In the genomic region with DNA sequence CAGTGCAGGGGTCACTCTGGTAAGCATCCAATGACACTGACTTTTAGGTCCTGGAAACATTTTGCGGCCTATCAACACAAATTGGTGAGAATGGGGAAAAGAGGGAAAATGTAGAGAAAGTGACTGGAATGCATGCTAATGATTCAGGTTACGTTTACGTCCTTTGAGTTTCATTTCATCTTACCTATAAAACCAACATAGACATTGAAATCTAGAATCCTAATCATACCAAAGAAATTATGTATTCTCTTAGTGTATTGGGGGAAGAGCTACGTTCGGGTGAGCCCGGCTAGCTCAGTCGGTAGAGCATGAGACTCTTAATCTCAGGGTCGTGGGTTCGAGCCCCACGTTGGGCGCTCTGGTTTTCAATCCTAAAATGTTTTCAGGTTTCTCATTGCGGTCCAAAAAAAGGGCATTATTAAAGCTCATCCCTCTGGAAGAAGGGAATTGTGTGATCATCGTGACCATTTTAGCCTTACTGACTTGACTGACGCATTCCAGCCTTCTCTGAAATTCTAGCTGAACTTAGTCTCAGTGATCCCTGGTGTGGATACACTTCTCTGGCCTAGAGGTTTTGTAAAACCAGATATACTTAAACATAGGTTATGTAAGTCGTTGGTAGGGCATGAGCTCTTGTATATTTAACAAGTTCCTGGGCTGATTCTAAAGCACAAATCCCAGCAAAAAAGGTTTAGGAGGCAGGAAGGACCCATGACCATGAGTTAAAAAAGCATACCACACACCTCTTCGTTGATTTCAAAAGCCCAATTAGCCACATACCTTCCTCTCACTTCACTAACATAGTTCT, we compare ENCODE assay signal across 9 cellular contexts. TPM values are rescaled to one million over a fixed set of nuclear protein-coding genes. Genes with fewer than 3 reads are reported as not detected.
DNase-seq lines count a peak whose midpoint lies in the region; ATAC-seq and TF ChIP-seq lines count a peak whose summit lies in the region.
"Had no signal": no experiment of that assay in that cellular context is flagged by ENCODE, and none has a peak within 500 bp of the region (broad histone marks: within the 10 kb centered on the region; RNA-seq: fewer than 3 reads in every experiment).

No MANE protein-coding gene starts in this region.

- ATAC-seq in GM21619 (IDR thresholded peaks at IDR 0.05; ENCODE audit: unreplicated experiment) (no peak), HG03460 (IDR thresholded peaks at IDR 0.05; ENCODE audit: unreplicated experiment) (no peak)

- intact Hi-C loops in adrenal gland (cut with DNase I) = loop anchor here in 1 of 2 donors (10.0 kb wide), 1 partner anchor 242 kb away; no protein-coding TSS in a partner anchor

- peaks cover 3 to 13% of the 10 kb centered on the region in 2 donors for H3K4me1 ChIP-seq in adrenal gland (replicated peaks in 1 of 2)

- WGBS in adrenal gland, 4 donors = 33 to 39% (median 35%) methylated on average over 16 of the region's 16 CpGs

- no peak overlapping the region for H3K27ac ChIP-seq in adrenal gland

- peak overlapping the region; percentile 65 for H3K4me3 ChIP-seq in GM12865 (ENCODE audit: low read depth, low read length)
- no peak overlapping the region for H3K4me3 ChIP-seq in adrenal gland

- no peaks in the 10 kb centered on the region for H3K36me3 ChIP-seq in adrenal gland (replicated peaks in 1 of 2)

- DNase-seq in AG08395 (ENCODE audit: low spot score) (peak; percentile 75), GM12865 (ENCODE audit: low read depth) (peak; percentile 89), NCI-H82 (lab: John Stamatoyannopoulos, UW) (peak; percentile 95), adrenal gland (peak in 5 of 7 donors; percentile 31 to 80 (median 48)), kidney glomerular epithelial cell (lab: John Stamatoyannopoulos, UW) (peak; percentile 84), NCI-H1105 (lab: John Stamatoyannopoulos, UW) (no peak)
- DNase-seq: left cardiac atrium had no signal

- H3K27me3 ChIP-seq in adrenal gland = no peaks in the 10 kb centered on the region

- no peak for TF ChIP-seq POLR2A in adrenal gland (IDR thresholded peaks at IDR 0.05)

- TF ChIP-seq CTCF in GM12865 (IDR thresholded peaks at IDR 0.05; ENCODE audit: insufficient read depth, low read depth, low read length, missing control alignments) (no peak), adrenal gland (IDR thresholded peaks at IDR 0.05) (no peak)

- no peaks in the 10 kb centered on the region for H3K9me3 ChIP-seq in adrenal gland (replicated peaks in 1 of 3)

RNA-seq across cellular contexts. Expression of a gene that starts 18.3 kb away (rescaled TPM):
- total RNA-seq in adrenal gland = 10 to 100 TPM; 29.6 to 55.7 (median 46.2) TPM
- 10 to 100 TPM; 13.9 to 49.1 (median 21.6) TPM for polyA plus RNA-seq in adrenal gland

RNA-seq across cellular contexts. Expression of a gene that starts 40.3 kb away (rescaled TPM):
- 10 to 100 TPM; 11.4 to 21.6 (median 12.4) TPM for total RNA-seq in adrenal gland
- 10 to 100 TPM in 1 of 3 donors, 1 to 10 TPM in 2; 7.3 to 10.1 (median 9.1) TPM for polyA plus RNA-seq in adrenal gland

RNA-seq across cellular contexts. Expression of a gene that starts 56.4 kb away (rescaled TPM):
- total RNA-seq in adrenal gland = not detected
- polyA plus RNA-seq in adrenal gland = not detected
- total RNA-seq: left cardiac atrium had no signal
